In genomic region chr14:72809063-72809462, GRCh38 we compare ENCODE assay signal across 11 cellular contexts.
"Had no signal": no experiment of that assay in that cellular context is flagged by ENCODE, and none has a peak within 500 bp of the region (broad histone marks: within the 10 kb centered on the region; RNA-seq: fewer than 3 reads in every experiment).

No MANE protein-coding gene starts in this region.

- H3K9me3 Mint-ChIP-seq: natural killer cell had no signal

- H3K27me3 ChIP-seq: brain microvascular endothelial cell, dorsolateral prefrontal cortex, thyroid gland had no signal

- H3K36me3 ChIP-seq: brain microvascular endothelial cell, thyroid gland had no signal

- H3K4me3 Mint-ChIP-seq: activated naive CD4-positive, alpha-beta T cell treated with anti-CD3 and anti-CD28 coated beads, Interleukin-2, amount 10 ng/mL, durations not matched to agents 7 days and 5 days; natural killer cell had no signal

- H3K9me3 ChIP-seq: thyroid gland had no signal

- ATAC-seq: left colon, natural killer cell had no signal

- DNase-seq: activated CD4-positive, CD25-positive, alpha-beta regulatory T cell; activated naive CD4-positive, alpha-beta T cell treated with anti-CD3 and anti-CD28 coated beads, Interleukin-2, amount 10 ng/mL, durations not matched to agents 7 days and 5 days; amniotic stem cell; brain microvascular endothelial cell; dorsolateral prefrontal cortex; left colon; natural killer cell; nucleus accumbens; SIG-M5; stimulated activated CD4-positive, alpha-beta T cell treated with anti-CD3 and anti-CD28 coated beads, Interleukin-2, amount 100 ng/mL, for 48 hours; thyroid gland had no signal

- H3K4me1 ChIP-seq: thyroid gland had no signal

- H3K36me3 Mint-ChIP-seq: natural killer cell had no signal

- H3K27ac ChIP-seq: brain microvascular endothelial cell, thyroid gland had no signal

- H3K27ac Mint-ChIP-seq: natural killer cell had no signal

- H3K4me3 ChIP-seq: dorsolateral prefrontal cortex, thyroid gland had no signal
